ENCODE assay signal across 18 cellular contexts in genomic region chr4:7051144-7051495, GRCh38.
"Had no signal": no experiment of that assay in that cellular context is flagged by ENCODE, and none has a peak within 500 bp of the region (broad histone marks: within the 10 kb centered on the region; RNA-seq: fewer than 3 reads in every experiment).

No MANE protein-coding gene starts in this region.

- ATAC-seq: foreskin keratinocyte; stimulated activated effector memory CD8-positive, alpha-beta T cell treated with anti-CD3 and anti-CD28 coated beads, Interleukin-12 subunit alpha, Interleukin-12 subunit beta, amount 100 ng/mL, for 72 hours; upper lobe of right lung had no signal

- H3K4me1 ChIP-seq: colonic mucosa, foreskin keratinocyte had no signal

- H3K27ac Mint-ChIP-seq: naive B cell; nephron; stimulated activated effector memory CD8-positive, alpha-beta T cell treated with anti-CD3 and anti-CD28 coated beads, Interleukin-12 subunit alpha, Interleukin-12 subunit beta, amount 100 ng/mL, for 72 hours; stimulated activated naive CD8-positive, alpha-beta T cell treated with anti-CD3 and anti-CD28 coated beads, Interleukin-15, Interleukin-2, amounts not matched to agents 100 ng/mL and 50 ng/mL, for 24 hours had no signal

- H3K27me3 Mint-ChIP-seq: naive B cell; stimulated activated naive CD8-positive, alpha-beta T cell treated with anti-CD3 and anti-CD28 coated beads, Interleukin-15, Interleukin-2, amounts not matched to agents 100 ng/mL and 50 ng/mL, for 24 hours had no signal

- DNase-seq: colonic mucosa; dermis blood vessel endothelial cell; erythroblast; foreskin keratinocyte; kidney; left cardiac atrium; mesendoderm; naive B cell; small intestine; stimulated activated CD4-positive, alpha-beta T cell treated with anti-CD3 and anti-CD28 coated beads, Interleukin-2, amount 100 ng/mL, for 48 hours; stimulated activated CD8-positive, alpha-beta memory T cell treated with anti-CD3 and anti-CD28 coated beads, Interleukin-4, amount 100 ng/mL, for 48 hours; upper lobe of right lung had no signal

- H3K4me3 Mint-ChIP-seq: naive B cell; nephron; stimulated activated effector memory CD8-positive, alpha-beta T cell treated with anti-CD3 and anti-CD28 coated beads, Interleukin-12 subunit alpha, Interleukin-12 subunit beta, amount 100 ng/mL, for 72 hours; stimulated activated naive CD8-positive, alpha-beta T cell treated with anti-CD3 and anti-CD28 coated beads, Interleukin-15, Interleukin-2, amounts not matched to agents 100 ng/mL and 50 ng/mL, for 24 hours had no signal

- H3K9me3 ChIP-seq: colonic mucosa, right atrium auricular region, tibial nerve, upper lobe of right lung had no signal

- H3K27ac ChIP-seq: colonic mucosa, foreskin keratinocyte, hepatocyte, tibial nerve, upper lobe of right lung had no signal

- H2AFZ ChIP-seq: hepatocyte had no signal

- H3K4me2 ChIP-seq: hepatocyte had no signal

- H3K9me3 Mint-ChIP-seq: naive B cell; nephron; stimulated activated effector memory CD8-positive, alpha-beta T cell treated with anti-CD3 and anti-CD28 coated beads, Interleukin-12 subunit alpha, Interleukin-12 subunit beta, amount 100 ng/mL, for 72 hours; stimulated activated naive CD8-positive, alpha-beta T cell treated with anti-CD3 and anti-CD28 coated beads, Interleukin-15, Interleukin-2, amounts not matched to agents 100 ng/mL and 50 ng/mL, for 24 hours had no signal

- H3K27me3 ChIP-seq: colonic mucosa, foreskin keratinocyte, hepatocyte, right atrium auricular region, tibial nerve, upper lobe of right lung had no signal

- H3K4me3 ChIP-seq: colonic mucosa, hepatocyte, right atrium auricular region, tibial nerve, upper lobe of right lung had no signal
